Comparison of ENCODE assay signal across 26 cellular contexts in the genomic region with DNA sequence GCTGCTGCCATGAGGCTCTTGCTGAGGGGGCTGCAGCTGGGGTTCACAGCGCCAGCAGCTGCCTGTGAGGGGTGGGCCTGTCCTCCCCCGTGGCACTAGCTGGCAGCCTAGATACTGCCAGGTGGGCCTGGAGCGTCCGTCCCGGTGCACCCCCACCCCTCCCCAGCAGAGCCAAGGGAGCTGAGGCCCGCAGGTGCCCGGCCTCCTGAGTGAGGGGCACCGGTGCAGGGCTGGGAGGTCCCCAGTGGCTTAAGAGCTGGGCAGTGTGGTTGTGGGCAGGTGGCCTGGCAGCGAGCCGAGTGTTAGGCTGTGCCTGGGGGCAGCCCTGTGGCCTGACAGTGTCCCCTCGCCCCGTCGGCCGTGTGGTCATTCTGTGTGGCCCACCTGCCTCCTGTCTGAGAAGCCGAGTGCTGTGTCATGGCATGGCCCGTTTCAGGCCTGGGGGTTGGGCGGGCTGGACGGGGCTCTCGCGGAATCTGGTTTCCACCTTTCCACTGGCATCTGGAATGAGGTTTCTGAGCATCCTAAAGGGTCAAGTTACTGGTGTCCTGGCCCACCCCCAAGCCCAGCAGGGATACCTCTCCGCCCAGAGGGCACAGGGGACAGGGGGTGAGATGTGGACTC.
"Had no signal": no experiment of that assay in that cellular context is flagged by ENCODE, and none has a peak within 500 bp of the region (broad histone marks: within the 10 kb centered on the region; RNA-seq: fewer than 3 reads in every experiment).

No MANE protein-coding gene starts in this region.

- H3K27me3 ChIP-seq: adrenal gland, ascending aorta, colonic mucosa, esophagus squamous epithelium, tibial nerve had no signal

- H3K27ac ChIP-seq: adrenal gland, ascending aorta, cardiac muscle cell, colonic mucosa, epithelial cell of prostate, esophagus squamous epithelium, spleen, tibial nerve had no signal

- ATAC-seq: left cardiac atrium; naive thymus-derived CD4-positive, alpha-beta T cell; right cardiac atrium had no signal

- H3K36me3 ChIP-seq: adrenal gland, ascending aorta, cardiac muscle cell, colonic mucosa, spleen had no signal

- DNase-seq: activated CD4-positive, alpha-beta memory T cell treated with anti-CD3 and anti-CD28 coated beads for 36 hours; activated CD4-positive, alpha-beta T cell treated with anti-CD3 and anti-CD28 coated beads for 4 hours; activated CD8-positive, alpha-beta memory T cell treated with anti-CD3 and anti-CD28 coated beads, Interleukin-2, amount 50 U/mL, for 4 hours; activated effector memory CD4-positive, alpha-beta T cell treated with anti-CD3 and anti-CD28 coated beads, Interleukin-2, amount 50 U/mL, for 16 hours; activated naive CD4-positive, alpha-beta T cell treated with anti-CD3 and anti-CD28 coated beads for 36 hours; activated naive CD8-positive, alpha-beta T cell treated with anti-CD3 and anti-CD28 coated beads for 36 hours; activated T-cell treated with anti-CD3 and anti-CD28 coated beads, Interleukin-2, amount 50 U/mL, for 1 hour; adrenal gland; cerebellar nuclear complex; colonic mucosa; effector CD8-positive, alpha-beta T cell; esophagus squamous epithelium; foreskin melanocyte; glutamatergic neuron; left cardiac atrium; naive thymus-derived CD4-positive, alpha-beta T cell; occipital lobe; right cardiac atrium; spleen; stimulated activated naive CD4-positive, alpha-beta T cell treated with Interleukin-2 at 50 U/mL for 16 hours had no signal

- FAIRE-seq: endometrium, keratinocyte had no signal

- H3K4me1 ChIP-seq: adrenal gland, ascending aorta, colonic mucosa, esophagus squamous epithelium had no signal

- H3K9me3 ChIP-seq: adrenal gland, ascending aorta, colonic mucosa, esophagus squamous epithelium, spleen, tibial nerve had no signal

- H3K4me3 ChIP-seq: adrenal gland, ascending aorta, cardiac muscle cell, colonic mucosa, esophagus squamous epithelium, spleen, tibial nerve had no signal
